Comparison of ENCODE assay signal across 2 cellular contexts in the genomic region with DNA sequence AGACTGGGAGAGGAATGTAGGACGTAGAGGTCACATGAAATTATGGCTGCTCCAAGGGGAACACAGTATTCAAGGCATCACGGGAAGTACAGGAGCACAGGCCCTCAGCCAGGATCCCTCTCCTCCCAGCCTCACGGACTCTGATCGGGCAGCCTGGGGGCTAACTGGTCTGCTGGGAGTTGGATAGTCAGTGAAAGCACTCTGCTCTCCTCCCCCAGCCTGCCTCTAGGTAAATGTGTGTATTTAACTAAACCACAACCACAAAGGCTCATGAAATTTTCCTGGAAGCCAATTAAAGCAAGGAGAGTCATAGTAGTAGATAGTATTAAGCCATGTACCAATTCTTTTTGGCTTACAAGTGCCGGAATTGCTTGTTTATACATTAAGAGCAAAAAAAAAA.
TF ChIP-seq lines count a peak whose summit lies in the region.

No MANE protein-coding gene starts in this region.

TF ChIP-seq in SK-N-SH, 30 proteins besides CTCF, POLR2A, EP300 and RAD21 (continued from another document):
- TF ChIP-seq, protein P1, sequence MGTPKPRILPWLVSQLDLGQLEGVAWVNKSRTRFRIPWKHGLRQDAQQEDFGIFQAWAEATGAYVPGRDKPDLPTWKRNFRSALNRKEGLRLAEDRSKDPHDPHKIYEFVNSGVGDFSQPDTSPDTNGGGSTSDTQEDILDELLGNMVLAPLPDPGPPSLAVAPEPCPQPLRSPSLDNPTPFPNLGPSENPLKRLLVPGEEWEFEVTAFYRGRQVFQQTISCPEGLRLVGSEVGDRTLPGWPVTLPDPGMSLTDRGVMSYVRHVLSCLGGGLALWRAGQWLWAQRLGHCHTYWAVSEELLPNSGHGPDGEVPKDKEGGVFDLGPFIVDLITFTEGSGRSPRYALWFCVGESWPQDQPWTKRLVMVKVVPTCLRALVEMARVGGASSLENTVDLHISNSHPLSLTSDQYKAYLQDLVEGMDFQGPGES (IDR thresholded peaks at IDR 0.05; ENCODE audit: low read depth, low read length), result no peak
- TF ChIP-seq, protein P2, sequence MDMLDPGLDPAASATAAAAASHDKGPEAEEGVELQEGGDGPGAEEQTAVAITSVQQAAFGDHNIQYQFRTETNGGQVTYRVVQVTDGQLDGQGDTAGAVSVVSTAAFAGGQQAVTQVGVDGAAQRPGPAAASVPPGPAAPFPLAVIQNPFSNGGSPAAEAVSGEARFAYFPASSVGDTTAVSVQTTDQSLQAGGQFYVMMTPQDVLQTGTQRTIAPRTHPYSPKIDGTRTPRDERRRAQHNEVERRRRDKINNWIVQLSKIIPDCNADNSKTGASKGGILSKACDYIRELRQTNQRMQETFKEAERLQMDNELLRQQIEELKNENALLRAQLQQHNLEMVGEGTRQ (IDR thresholded peaks at IDR 0.05; ENCODE audit: borderline replicate concordance, low read depth, low read length), result no peak
- TF ChIP-seq, protein P3, sequence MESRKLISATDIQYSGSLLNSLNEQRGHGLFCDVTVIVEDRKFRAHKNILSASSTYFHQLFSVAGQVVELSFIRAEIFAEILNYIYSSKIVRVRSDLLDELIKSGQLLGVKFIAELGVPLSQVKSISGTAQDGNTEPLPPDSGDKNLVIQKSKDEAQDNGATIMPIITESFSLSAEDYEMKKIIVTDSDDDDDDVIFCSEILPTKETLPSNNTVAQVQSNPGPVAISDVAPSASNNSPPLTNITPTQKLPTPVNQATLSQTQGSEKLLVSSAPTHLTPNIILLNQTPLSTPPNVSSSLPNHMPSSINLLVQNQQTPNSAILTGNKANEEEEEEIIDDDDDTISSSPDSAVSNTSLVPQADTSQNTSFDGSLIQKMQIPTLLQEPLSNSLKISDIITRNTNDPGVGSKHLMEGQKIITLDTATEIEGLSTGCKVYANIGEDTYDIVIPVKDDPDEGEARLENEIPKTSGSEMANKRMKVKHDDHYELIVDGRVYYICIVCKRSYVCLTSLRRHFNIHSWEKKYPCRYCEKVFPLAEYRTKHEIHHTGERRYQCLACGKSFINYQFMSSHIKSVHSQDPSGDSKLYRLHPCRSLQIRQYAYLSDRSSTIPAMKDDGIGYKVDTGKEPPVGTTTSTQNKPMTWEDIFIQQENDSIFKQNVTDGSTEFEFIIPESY (IDR thresholded peaks at IDR 0.05; ENCODE audit: borderline replicate concordance, low read depth), result no peak
- TF ChIP-seq TAF1 (IDR thresholded peaks at IDR 0.05; ENCODE audit: borderline replicate concordance, low read depth, low read length), result no peak
TF ChIP-seq in SK-N-SH: peak in this region for 0.

TF ChIP-seq in SK-N-SH treated with all-trans-retinoic acid at 6 μM for 48 hours, 23 proteins besides CTCF, POLR2A, EP300 and RAD21 (continued from another document):
- no peak for TF ChIP-seq ZC3H10 (CRISPR knock-in tag; IDR thresholded peaks at IDR 0.05)
- TF ChIP-seq, protein P4, sequence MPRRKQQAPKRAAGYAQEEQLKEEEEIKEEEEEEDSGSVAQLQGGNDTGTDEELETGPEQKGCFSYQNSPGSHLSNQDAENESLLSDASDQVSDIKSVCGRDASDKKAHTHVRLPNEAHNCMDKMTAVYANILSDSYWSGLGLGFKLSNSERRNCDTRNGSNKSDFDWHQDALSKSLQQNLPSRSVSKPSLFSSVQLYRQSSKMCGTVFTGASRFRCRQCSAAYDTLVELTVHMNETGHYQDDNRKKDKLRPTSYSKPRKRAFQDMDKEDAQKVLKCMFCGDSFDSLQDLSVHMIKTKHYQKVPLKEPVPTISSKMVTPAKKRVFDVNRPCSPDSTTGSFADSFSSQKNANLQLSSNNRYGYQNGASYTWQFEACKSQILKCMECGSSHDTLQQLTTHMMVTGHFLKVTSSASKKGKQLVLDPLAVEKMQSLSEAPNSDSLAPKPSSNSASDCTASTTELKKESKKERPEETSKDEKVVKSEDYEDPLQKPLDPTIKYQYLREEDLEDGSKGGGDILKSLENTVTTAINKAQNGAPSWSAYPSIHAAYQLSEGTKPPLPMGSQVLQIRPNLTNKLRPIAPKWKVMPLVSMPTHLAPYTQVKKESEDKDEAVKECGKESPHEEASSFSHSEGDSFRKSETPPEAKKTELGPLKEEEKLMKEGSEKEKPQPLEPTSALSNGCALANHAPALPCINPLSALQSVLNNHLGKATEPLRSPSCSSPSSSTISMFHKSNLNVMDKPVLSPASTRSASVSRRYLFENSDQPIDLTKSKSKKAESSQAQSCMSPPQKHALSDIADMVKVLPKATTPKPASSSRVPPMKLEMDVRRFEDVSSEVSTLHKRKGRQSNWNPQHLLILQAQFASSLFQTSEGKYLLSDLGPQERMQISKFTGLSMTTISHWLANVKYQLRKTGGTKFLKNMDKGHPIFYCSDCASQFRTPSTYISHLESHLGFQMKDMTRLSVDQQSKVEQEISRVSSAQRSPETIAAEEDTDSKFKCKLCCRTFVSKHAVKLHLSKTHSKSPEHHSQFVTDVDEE (CRISPR knock-in tag; IDR thresholded peaks at IDR 0.05), result no peak
- no peak for TF ChIP-seq CSDC2 (CRISPR knock-in tag; IDR thresholded peaks at IDR 0.05)
- TF ChIP-seq BACH2 (CRISPR knock-in tag; IDR thresholded peaks at IDR 0.05; ENCODE audit: borderline replicate concordance), result no peak
- TF ChIP-seq RARB (CRISPR knock-in tag; IDR thresholded peaks at IDR 0.05), result no peak
- no peak for TF ChIP-seq OSR1 (CRISPR knock-in tag; IDR thresholded peaks at IDR 0.05)
- no peak for TF ChIP-seq GLIS3 (CRISPR knock-in tag; IDR thresholded peaks at IDR 0.05)
- TF ChIP-seq ZNF8 (CRISPR knock-in tag; IDR thresholded peaks at IDR 0.05), result no peak
- TF ChIP-seq, protein P5, sequence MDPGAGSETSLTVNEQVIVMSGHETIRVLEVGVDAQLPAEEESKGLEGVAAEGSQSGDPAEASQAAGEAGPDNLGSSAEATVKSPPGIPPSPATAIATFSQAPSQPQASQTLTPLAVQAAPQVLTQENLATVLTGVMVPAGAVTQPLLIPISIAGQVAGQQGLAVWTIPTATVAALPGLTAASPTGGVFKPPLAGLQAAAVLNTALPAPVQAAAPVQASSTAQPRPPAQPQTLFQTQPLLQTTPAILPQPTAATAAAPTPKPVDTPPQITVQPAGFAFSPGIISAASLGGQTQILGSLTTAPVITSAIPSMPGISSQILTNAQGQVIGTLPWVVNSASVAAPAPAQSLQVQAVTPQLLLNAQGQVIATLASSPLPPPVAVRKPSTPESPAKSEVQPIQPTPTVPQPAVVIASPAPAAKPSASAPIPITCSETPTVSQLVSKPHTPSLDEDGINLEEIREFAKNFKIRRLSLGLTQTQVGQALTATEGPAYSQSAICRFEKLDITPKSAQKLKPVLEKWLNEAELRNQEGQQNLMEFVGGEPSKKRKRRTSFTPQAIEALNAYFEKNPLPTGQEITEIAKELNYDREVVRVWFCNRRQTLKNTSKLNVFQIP (CRISPR knock-in tag; IDR thresholded peaks at IDR 0.05; ENCODE audit: borderline replicate concordance, low read depth), result no peak
- no peak for TF ChIP-seq ISL1 (CRISPR knock-in tag; IDR thresholded peaks at IDR 0.05)
- TF ChIP-seq ZFP3 (CRISPR knock-in tag; IDR thresholded peaks at IDR 0.05), result no peak
- no peak for TF ChIP-seq ARNTL (CRISPR knock-in tag; IDR thresholded peaks at IDR 0.05; ENCODE audit: borderline replicate concordance, low read depth)
- no peak for TF ChIP-seq ZNF70 (CRISPR knock-in tag; IDR thresholded peaks at IDR 0.05)
